In genomic region chr16:16007743-16008111, GRCh38 we compare ENCODE assay signal across 9 cellular contexts. TPM values are rescaled to one million over a fixed set of nuclear protein-coding genes. Genes with fewer than 3 reads are reported as not detected.
DNase-seq lines count a peak whose midpoint lies in the region; ATAC-seq and TF ChIP-seq lines count a peak whose summit lies in the region.
"Had no signal": no experiment of that assay in that cellular context is flagged by ENCODE, and none has a peak within 500 bp of the region (broad histone marks: within the 10 kb centered on the region; RNA-seq: fewer than 3 reads in every experiment).

No MANE protein-coding gene starts in this region.

- H3F3A ChIP-seq in GM23338 (replicated peaks; ENCODE audit: low read depth), result no peaks in the 10 kb centered on the region
- H3F3A ChIP-seq in SK-N-SH (replicated peaks; ENCODE audit: insufficient read depth), result peaks cover 26% of the 10 kb centered on the region

- TF ChIP-seq EP300 in SK-N-SH (IDR thresholded peaks at IDR 0.05; ENCODE audit: borderline replicate concordance in 1 of 2, low read depth in 1 of 2, low read length in 1 of 2), result no peak

- H3K36me3 Mint-ChIP-seq in GM23338 (ENCODE audit: low read depth) (peaks cover 33% of the 10 kb centered on the region), nephron progenitor cell (ENCODE audit: low read depth) (peaks cover 51% of the 10 kb centered on the region)

- DNase-seq in GM23338 (ENCODE audit: low spot score) (no peak), MV-4-11 (lab: John Stamatoyannopoulos, UW) (peak; percentile 45), nephron progenitor cell (no peak), DMS153 (lab: John Stamatoyannopoulos, UW) (no peak), SK-N-SH (no peak), NCI-H146 (lab: John Stamatoyannopoulos, UW) (no peak)
- DNase-seq in stimulated activated CD4-positive, alpha-beta T cell treated with anti-CD3 and anti-CD28 coated beads, Interleukin-4, amount 100 ng/mL, for 1 hour, result no peak

- H3K79me2 ChIP-seq in GM23338 (replicated peaks; ENCODE audit: insufficient read depth) (peaks cover 30% of the 10 kb centered on the region), SK-N-SH (ENCODE audit: insufficient read depth) (peaks cover 40% of the 10 kb centered on the region)

- H3K4me2 ChIP-seq in GM23338 (no peak overlapping the region), SK-N-SH (no peak overlapping the region)

- H3K27ac ChIP-seq in GM23338 (ENCODE audit: low read depth) (no peak overlapping the region), SK-N-SH (ENCODE audit: low read depth in 2 of 2, low read length in 1 of 2) (no peak overlapping the region)
- H3K27ac ChIP-seq: epithelial cell of prostate had no signal

- H3K9ac ChIP-seq in SK-N-SH, result no peak overlapping the region

- peak overlapping the region; percentile 33; the same call in 1 of the 2 replicates for H3K27ac Mint-ChIP-seq in GM23338
- H3K27ac Mint-ChIP-seq in nephron progenitor cell, result peak overlapping the region; percentile 51

- peaks cover 8% of the 10 kb centered on the region for H4K20me1 ChIP-seq in GM23338 (replicated peaks; ENCODE audit: insufficient read depth)
- H4K20me1 ChIP-seq in SK-N-SH (ENCODE audit: insufficient read depth), result no peaks in the 10 kb centered on the region

- H3K4me3 Mint-ChIP-seq in GM23338 (no peak overlapping the region), nephron progenitor cell (no peak overlapping the region)

- H3K9me3 Mint-ChIP-seq in GM23338 (no peaks in the 10 kb centered on the region; the same call in 2 of the 3 replicates), nephron progenitor cell (no peaks in the 10 kb centered on the region)

- H3K4me3 ChIP-seq in GM23338, result no peak overlapping the region
- no peak overlapping the region for H3K4me3 ChIP-seq in SK-N-SH (ENCODE audit: low read depth in 2 of 2, low read length in 1 of 2)

- no peaks in the 10 kb centered on the region for H3K4me1 Mint-ChIP-seq in GM23338
- H3K4me1 Mint-ChIP-seq in nephron progenitor cell, result peaks cover 20% of the 10 kb centered on the region

- ATAC-seq in GM18867 (IDR thresholded peaks at IDR 0.05; ENCODE audit: unreplicated experiment) (peak; percentile 69), GM23338 (no peak)

- CTCF ChIA-PET in SK-N-SH (lab: Yijun Ruan, JAX), result no interaction called here

- TF ChIP-seq CTCF in GM23338 (conservative IDR thresholded peaks at IDR 0.05; ENCODE audit: low read depth in 2 of 2) (no peak), nephron progenitor cell (IDR thresholded peaks at IDR 0.05) (no peak), SK-N-SH (IDR thresholded peaks at IDR 0.05) (no peak)

- no peak overlapping the region for H2AFZ ChIP-seq in GM23338
- H2AFZ ChIP-seq in SK-N-SH (ENCODE audit: low read depth), result no peak overlapping the region

- WGBS in SK-N-SH (ENCODE audit: low lambda C conversion rate), result 95% methylated on average over 11 of the region's 11 CpGs

- H3K27me3 ChIP-seq in GM23338 (ENCODE audit: insufficient read depth), result no peaks in the 10 kb centered on the region
- H3K27me3 ChIP-seq in SK-N-SH (ENCODE audit: insufficient read depth), result no peaks in the 10 kb centered on the region

- no peaks in the 10 kb centered on the region for H3K9me3 ChIP-seq in SK-N-SH

- H3K27me3 Mint-ChIP-seq in GM23338 (ENCODE audit: insufficient read depth, low read depth, poor library complexity), result peaks cover 2% of the 10 kb centered on the region
- peaks cover 4% of the 10 kb centered on the region for H3K27me3 Mint-ChIP-seq in nephron progenitor cell (ENCODE audit: low read depth, poor library complexity)

- POLR2A ChIA-PET in SK-N-SH (lab: Yijun Ruan, JAX), result no interaction called here

- no peak for TF ChIP-seq RAD21 in SK-N-SH (IDR thresholded peaks at IDR 0.05; ENCODE audit: low read length)

- H3K4me1 ChIP-seq in GM23338 (ENCODE audit: insufficient read depth), result no peaks in the 10 kb centered on the region
- H3K4me1 ChIP-seq in SK-N-SH (ENCODE audit: control insufficient read depth in 1 of 2, insufficient read depth in 2 of 2, low read depth in 1 of 2, low read length in 1 of 2), result peaks cover 0 to 17% of the 10 kb centered on the region in 2 experiments; a peak in 2 of 4 replicates

- no peaks in the 10 kb centered on the region for H3K9me2 ChIP-seq in GM23338 (ENCODE audit: insufficient read depth)
- H3K9me2 ChIP-seq in SK-N-SH, result no peaks in the 10 kb centered on the region

- peaks cover 5% of the 10 kb centered on the region; the same call in 1 of the 2 replicates for H3K36me3 ChIP-seq in GM23338 (ENCODE audit: insufficient read depth)
- peaks cover 0 to 13% of the 10 kb centered on the region in 2 experiments for H3K36me3 ChIP-seq in SK-N-SH (replicated peaks in 1 of 2; ENCODE audit: control insufficient read depth in 1 of 2, insufficient read depth in 2 of 2, low read length in 1 of 2)

TF ChIP-seq in GM23338, 12 proteins besides CTCF, POLR2A, EP300 and RAD21 (continues in another document):
- TF ChIP-seq, protein P1, sequence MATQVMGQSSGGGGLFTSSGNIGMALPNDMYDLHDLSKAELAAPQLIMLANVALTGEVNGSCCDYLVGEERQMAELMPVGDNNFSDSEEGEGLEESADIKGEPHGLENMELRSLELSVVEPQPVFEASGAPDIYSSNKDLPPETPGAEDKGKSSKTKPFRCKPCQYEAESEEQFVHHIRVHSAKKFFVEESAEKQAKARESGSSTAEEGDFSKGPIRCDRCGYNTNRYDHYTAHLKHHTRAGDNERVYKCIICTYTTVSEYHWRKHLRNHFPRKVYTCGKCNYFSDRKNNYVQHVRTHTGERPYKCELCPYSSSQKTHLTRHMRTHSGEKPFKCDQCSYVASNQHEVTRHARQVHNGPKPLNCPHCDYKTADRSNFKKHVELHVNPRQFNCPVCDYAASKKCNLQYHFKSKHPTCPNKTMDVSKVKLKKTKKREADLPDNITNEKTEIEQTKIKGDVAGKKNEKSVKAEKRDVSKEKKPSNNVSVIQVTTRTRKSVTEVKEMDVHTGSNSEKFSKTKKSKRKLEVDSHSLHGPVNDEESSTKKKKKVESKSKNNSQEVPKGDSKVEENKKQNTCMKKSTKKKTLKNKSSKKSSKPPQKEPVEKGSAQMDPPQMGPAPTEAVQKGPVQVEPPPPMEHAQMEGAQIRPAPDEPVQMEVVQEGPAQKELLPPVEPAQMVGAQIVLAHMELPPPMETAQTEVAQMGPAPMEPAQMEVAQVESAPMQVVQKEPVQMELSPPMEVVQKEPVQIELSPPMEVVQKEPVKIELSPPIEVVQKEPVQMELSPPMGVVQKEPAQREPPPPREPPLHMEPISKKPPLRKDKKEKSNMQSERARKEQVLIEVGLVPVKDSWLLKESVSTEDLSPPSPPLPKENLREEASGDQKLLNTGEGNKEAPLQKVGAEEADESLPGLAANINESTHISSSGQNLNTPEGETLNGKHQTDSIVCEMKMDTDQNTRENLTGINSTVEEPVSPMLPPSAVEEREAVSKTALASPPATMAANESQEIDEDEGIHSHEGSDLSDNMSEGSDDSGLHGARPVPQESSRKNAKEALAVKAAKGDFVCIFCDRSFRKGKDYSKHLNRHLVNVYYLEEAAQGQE (IDR thresholded peaks at IDR 0.05; ENCODE audit: unreplicated experiment), result no peak

TF ChIP-seq in SK-N-SH, 30 proteins besides CTCF, POLR2A, EP300 and RAD21:
- TF ChIP-seq EZH2phosphoT487 (IDR thresholded peaks at IDR 0.05; ENCODE audit: borderline replicate concordance, low read depth) (no peak), GABPA (IDR thresholded peaks at IDR 0.05; ENCODE audit: low read depth) (no peak), ELF1 (IDR thresholded peaks at IDR 0.05) (no peak)

RNA-seq across cellular contexts. Expression of gene ABCC1, which starts 58.3 kb away (rescaled TPM):
- 46.6 and 48.2 TPM in 2 replicates for total RNA-seq in GM23338 (2014; rRNA removed; shearing (Covaris generic))
- polyA plus RNA-seq in GM23338 (2016; fragmentation: Nextera tagmentation; extraction: Ambion mirVana), result 11.0 and 12.6 TPM in 2 replicates
- 17.7 and 23.7 TPM in 2 replicates for polyA plus RNA-seq in SK-N-SH (2012; rRNA removed)
- 13.4 and 19.1 TPM in 2 replicates for polyA plus RNA-seq in SK-N-SH (2012; cell fraction: cytosol; rRNA removed)
- 49.9 and 61.1 TPM in 2 replicates for polyA plus RNA-seq in SK-N-SH (2012; cell fraction: nucleus; rRNA removed)
